ENCODE assay signal across 8 cellular contexts in the genomic region with DNA sequence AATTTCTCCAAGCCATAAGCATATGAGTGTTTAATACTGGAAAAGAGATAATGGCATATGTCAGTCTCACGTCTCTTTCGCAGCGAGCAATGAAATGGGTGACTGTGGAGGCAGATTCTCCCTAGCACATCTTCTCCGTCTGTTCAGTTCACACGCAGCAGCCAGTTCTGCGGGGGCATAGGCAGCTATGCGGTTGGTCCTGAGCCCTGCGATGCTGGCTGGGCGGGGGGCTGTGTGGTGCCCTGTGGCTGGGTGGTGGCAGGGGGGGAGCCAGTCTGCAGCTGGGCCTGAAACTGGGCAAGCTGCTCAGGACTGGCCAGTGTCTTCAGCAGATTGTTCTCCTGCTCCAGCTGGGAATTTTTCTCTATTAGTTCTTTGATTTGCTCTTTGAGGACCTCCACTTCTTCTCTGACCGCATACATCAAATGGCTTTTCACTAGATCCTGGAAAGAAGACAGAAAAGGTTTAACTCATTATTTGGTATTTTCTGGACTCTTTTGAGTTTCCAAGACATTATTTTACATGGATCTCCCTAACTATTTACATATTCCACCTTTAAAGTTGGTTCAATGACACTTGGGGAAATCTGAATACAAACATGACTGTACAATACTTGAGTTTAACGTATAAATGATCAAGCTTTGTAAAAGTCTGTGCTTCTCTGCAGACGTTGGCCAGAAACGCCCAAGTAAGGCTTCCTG.
DNase-seq lines count a peak whose midpoint lies in the region; ATAC-seq and TF ChIP-seq lines count a peak whose summit lies in the region.

No MANE protein-coding gene starts in this region.

- peaks cover 39% of the 10 kb centered on the region for H3K4me1 Mint-ChIP-seq in endodermal cell
- H3K4me1 Mint-ChIP-seq in nephron, result peaks cover 56% of the 10 kb centered on the region

- H3K27ac ChIP-seq in endodermal cell (ENCODE audit: low read depth, low read length), result no peak overlapping the region

- 73 to 75% methylated on average over 5 to 13 of the region's 13 CpGs for WGBS in endodermal cell (ENCODE audit: insufficient coverage in 1 of 2, insufficient read length in 1 of 2), 2 experiments

- H3K36me3 ChIP-seq in NT2/D1 (ENCODE audit: insufficient read depth, insufficient read length, low read length), result peaks cover 22% of the 10 kb centered on the region
- H3K36me3 ChIP-seq in endodermal cell (ENCODE audit: control insufficient read depth, insufficient read depth, low read length), result peaks cover 25% of the 10 kb centered on the region

- TF ChIP-seq CTCF in AG09309 (IDR thresholded peaks at IDR 0.05; ENCODE audit: control insufficient read depth, insufficient read depth, low read depth, low read length, missing control alignments) (no peak), endodermal cell (conservative IDR thresholded peaks at IDR 0.05) (no peak), nephron (IDR thresholded peaks at IDR 0.05; ENCODE audit: unreplicated experiment in 3 of 3) (no peak)

- ATAC-seq in HG03432 (IDR thresholded peaks at IDR 0.05; ENCODE audit: unreplicated experiment), result no peak

- no peaks in the 10 kb centered on the region for H3K27me3 ChIP-seq in NT2/D1 (ENCODE audit: insufficient read depth, insufficient read length)
- H3K27me3 ChIP-seq in endodermal cell (ENCODE audit: control insufficient read depth, insufficient read depth, low read length, poor library complexity, severe bottlenecking), result no peaks in the 10 kb centered on the region

- H3K4me3 ChIP-seq in AG09309 (ENCODE audit: control insufficient read depth, low read depth, low read length), result peak overlapping the region; percentile 68
- peak overlapping the region; percentile 42 for H3K4me3 ChIP-seq in NT2/D1 (ENCODE audit: insufficient read length, low read depth)
- H3K4me3 ChIP-seq in endodermal cell (ENCODE audit: low read length), result peak overlapping the region; percentile 99

- H3K9me3 ChIP-seq in NT2/D1 (ENCODE audit: insufficient read depth, low read length), result no peaks in the 10 kb centered on the region
- no peaks in the 10 kb centered on the region for H3K9me3 ChIP-seq in endodermal cell (ENCODE audit: control insufficient read depth, low read length)

- peak overlapping the region; percentile 74 for H3K27ac Mint-ChIP-seq in endodermal cell
- H3K27ac Mint-ChIP-seq in nephron, result peak overlapping the region; percentile 67 to 97 (median 91)

- no peaks in the 10 kb centered on the region for H3K9me3 Mint-ChIP-seq in endodermal cell
- no peaks in the 10 kb centered on the region for H3K9me3 Mint-ChIP-seq in nephron

- H3K9ac ChIP-seq in NT2/D1 (ENCODE audit: insufficient read length, low read depth) (peak overlapping the region; percentile 57), endodermal cell (ENCODE audit: extremely low read depth, low read length, poor library complexity, severe bottlenecking) (peak overlapping the region; percentile 4)

- H3K27me3 Mint-ChIP-seq in endodermal cell (ENCODE audit: insufficient read depth) (no peaks in the 10 kb centered on the region), nephron (ENCODE audit: low read depth) (no peaks in the 10 kb centered on the region)

- H3K4me1 ChIP-seq in NT2/D1 (ENCODE audit: insufficient read depth, insufficient read length) (no peaks in the 10 kb centered on the region), endodermal cell (ENCODE audit: control insufficient read depth, insufficient read depth, low read length) (peaks cover 7% of the 10 kb centered on the region)

- H3K36me3 Mint-ChIP-seq in endodermal cell (ENCODE audit: low read depth), result peaks cover 23% of the 10 kb centered on the region
- peaks cover 33% of the 10 kb centered on the region for H3K36me3 Mint-ChIP-seq in nephron (ENCODE audit: low read depth)

- H3K4me3 Mint-ChIP-seq in endodermal cell (peak overlapping the region; percentile 92), nephron (peak overlapping the region; percentile 87 to 94 (median 92))

- DNase-seq in AG09309 (ENCODE audit: low read depth) (no peak), NT2/D1 (ENCODE audit: low read depth, low spot score) (no peak), endodermal cell (peak; percentile 42), KG1 (lab: John Stamatoyannopoulos, UW) (no peak), germinal center (ENCODE audit: low spot score) (no peak), mucosa of gallbladder (ENCODE audit: low spot score) (no peak)

Comparison
In these comparisons a context has a peak if more than half of its experiments do, and no peak if none do; other contexts are left out.
1. H3K4me3 ChIP-seq: peak in every context shown above with its lines; median percentile 99 in endodermal cell; 68 in AG09309; 42 in NT2/D1.